ENCODE assay signal across 8 cellular contexts in the genomic region with DNA sequence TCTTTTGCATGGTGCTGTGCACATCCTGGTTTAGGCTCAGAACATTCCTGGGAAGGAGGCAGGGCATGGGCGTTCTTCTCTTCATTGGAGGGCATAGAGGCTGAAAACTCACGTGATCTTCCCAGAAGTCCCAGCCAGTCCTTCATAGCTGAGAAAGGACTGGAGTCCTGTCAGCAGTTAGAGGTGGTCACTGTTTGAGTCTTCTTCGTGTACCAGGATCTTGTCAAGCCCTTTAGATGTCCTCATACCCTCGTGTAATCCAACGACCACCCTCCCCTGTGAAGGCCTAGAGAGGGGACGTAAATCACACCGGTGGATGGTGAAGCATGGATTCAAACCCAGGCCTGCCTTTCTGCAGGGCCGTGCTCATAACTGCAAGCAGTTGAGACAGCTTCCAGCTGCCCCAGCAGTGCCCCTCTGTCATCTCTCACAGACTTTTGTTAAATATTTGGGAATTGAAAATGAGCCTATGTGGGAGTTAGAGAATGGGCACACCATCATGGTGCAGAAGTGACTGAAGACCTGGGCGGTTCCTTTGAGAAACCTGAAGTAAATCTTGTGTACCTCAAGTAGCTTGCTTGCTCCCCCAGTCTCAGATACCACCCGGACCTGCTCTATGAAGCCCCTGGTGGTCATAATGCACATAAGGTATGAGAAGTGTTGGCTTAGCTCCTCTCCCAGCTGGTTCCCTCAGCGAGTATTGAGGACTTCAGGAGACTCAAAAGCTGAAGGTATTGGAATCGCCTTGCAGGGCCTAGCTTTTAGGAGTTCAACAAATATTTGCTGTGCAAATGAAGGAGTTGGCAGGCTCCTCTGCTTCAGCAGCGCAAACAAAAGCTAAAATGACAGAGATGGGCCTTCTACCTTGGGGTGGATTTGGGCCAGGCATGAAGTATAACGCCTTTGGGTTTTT. TPM values are rescaled to one million over a fixed set of nuclear protein-coding genes. Genes with fewer than 3 reads are reported as not detected.
DNase-seq lines count a peak whose midpoint lies in the region; ATAC-seq and TF ChIP-seq lines count a peak whose summit lies in the region.

No MANE protein-coding gene starts in this region.

- peak overlapping the region; percentile 80 for H3K4me3 ChIP-seq in HUES48 (ENCODE audit: low read depth, low read length)
- peak overlapping the region; percentile 68 for H3K4me3 ChIP-seq in SU-DHL-6 (ENCODE audit: insufficient read depth, low read length, poor library complexity, severe bottlenecking)
- H3K4me3 ChIP-seq in body of pancreas: peak overlapping the region; percentile 79 to 90
- H3K4me3 ChIP-seq in lung: peak overlapping the region; percentile 33

- H3K4me2 ChIP-seq in SU-DHL-6 (ENCODE audit: low read depth, low read length, poor library complexity, severe bottlenecking): peak overlapping the region; percentile 67

- peak; percentile 68 for TF ChIP-seq CTCF in SU-DHL-6 (IDR thresholded peaks at IDR 0.05; ENCODE audit: insufficient read depth, low read length, poor library complexity, severe bottlenecking)
- peak in 5 of 7 experiments; percentile 16 to 49 (median 44) for TF ChIP-seq CTCF in body of pancreas (IDR thresholded peaks at IDR 0.05)
- peak; percentile 12 for TF ChIP-seq CTCF in lung (IDR thresholded peaks at IDR 0.05; ENCODE audit: control extremely low read depth, extremely low read depth)

- H3K9me2 ChIP-seq in SU-DHL-6 (replicated peaks; ENCODE audit: insufficient read depth, low read length): no peaks in the 10 kb centered on the region

- peaks cover 6% of the 10 kb centered on the region; the same call in 1 of the 2 replicates for H3K9me3 ChIP-seq in HUES48 (ENCODE audit: control insufficient read depth, insufficient read depth, low read length)
- no peaks in the 10 kb centered on the region for H3K9me3 ChIP-seq in SU-DHL-6 (ENCODE audit: insufficient read depth, low read length)
- H3K9me3 ChIP-seq in body of pancreas: peaks cover 0 to 7% (median 0%) of the 10 kb centered on the region in 3 donors
- no peaks in the 10 kb centered on the region for H3K9me3 ChIP-seq in lung (ENCODE audit: control insufficient read depth in 2 of 2, insufficient read depth in 1 of 2, low read length in 1 of 2)

- in situ Hi-C loops in G401 (cut with HindIII; ENCODE audit: low sequenced_read_pairs): no loop called here

- H3K27me3 ChIP-seq in HUES48 (ENCODE audit: control insufficient read depth, insufficient read depth, low read length): peaks cover 35% of the 10 kb centered on the region
- no peaks in the 10 kb centered on the region for H3K27me3 ChIP-seq in SU-DHL-6 (ENCODE audit: low read length)
- H3K27me3 ChIP-seq in body of pancreas: no peaks in the 10 kb centered on the region
- H3K27me3 ChIP-seq in lung (ENCODE audit: control insufficient read depth, insufficient read depth): no peaks in the 10 kb centered on the region

- ATAC-seq in body of pancreas: peak; percentile 64
- ATAC-seq in lung (ENCODE audit: insufficient read depth, low FRiP score): no peak

- H3K27ac ChIP-seq in HUES48 (ENCODE audit: low read depth, low read length): no peak overlapping the region
- H3K27ac ChIP-seq in SU-DHL-6 (ENCODE audit: low read depth, low read length): no peak overlapping the region
- H3K27ac ChIP-seq in body of pancreas: peak overlapping the region; percentile 70 to 93 (median 90)
- H3K27ac ChIP-seq in lung (ENCODE audit: low read depth in 1 of 2, low read length in 1 of 2): peak overlapping the region in 1 of 2 donors; percentile 94

- peaks cover 4% of the 10 kb centered on the region; the same call in 1 of the 2 replicates for H3F3A ChIP-seq in SU-DHL-6 (ENCODE audit: insufficient read depth)

- intact Hi-C loops in body of pancreas (cut with DNase I): no loop called here

- DNase-seq in G401 (ENCODE audit: low spot score) (peak; percentile 19), body of pancreas (peak; percentile 46 to 73 (median 64)), lung (ENCODE audit: low spot score) (peak; percentile 40), NOMO-1 treated with DMSO at 0.1 percent for 48 hours (lab: John Stamatoyannopoulos, UW; ENCODE audit: unreplicated experiment) (no peak), amniotic stem cell (lab: John Stamatoyannopoulos, UW) (no peak)
- DNase-seq in stimulated activated naive CD4-positive, alpha-beta T cell treated with Interleukin-2 at 50 U/mL for 16 hours (lab: John Stamatoyannopoulos, UW): peak; percentile 20

- no peak for TF ChIP-seq POLR2A in body of pancreas (IDR thresholded peaks at IDR 0.05)

- H3K4me1 ChIP-seq in HUES48 (ENCODE audit: control insufficient read depth, insufficient read depth, low read length) (peaks cover 19% of the 10 kb centered on the region), body of pancreas (peaks cover 56% of the 10 kb centered on the region), lung (ENCODE audit: control insufficient read depth in 2 of 2, insufficient read depth in 2 of 2, low read length in 2 of 2) (peaks cover 0 to 5% of the 10 kb centered on the region in 2 donors)

- H3K9ac ChIP-seq in HUES48 (ENCODE audit: low read depth, low read length): no peak overlapping the region
- H3K9ac ChIP-seq in SU-DHL-6 (ENCODE audit: low read length): peak overlapping the region; percentile 63

- H2AFZ ChIP-seq in SU-DHL-6 (ENCODE audit: low read depth, low read length, severe bottlenecking): peak overlapping the region; percentile 81

- WGBS in body of pancreas, 2 donors: 26% methylated on average over 14 of the region's 14 CpGs
- WGBS in lung, 2 donors: 41 to 49% methylated on average over 14 of the region's 14 CpGs

- H3K36me3 ChIP-seq in HUES48 (ENCODE audit: control insufficient read depth, insufficient read depth, low read length) (no peaks in the 10 kb centered on the region), SU-DHL-6 (ENCODE audit: low read length) (no peaks in the 10 kb centered on the region), body of pancreas (replicated peaks in 1 of 2; ENCODE audit: insufficient read depth in 1 of 2, low read depth in 2 of 2) (no peaks in the 10 kb centered on the region), lung (ENCODE audit: control insufficient read depth in 2 of 2, insufficient read depth in 2 of 2, low read length in 2 of 2) (no peaks in the 10 kb centered on the region)

- H3K79me2 ChIP-seq in SU-DHL-6 (ENCODE audit: insufficient read depth, low read length): no peaks in the 10 kb centered on the region

- H4K20me1 ChIP-seq in SU-DHL-6 (ENCODE audit: low read depth, low read length): no peaks in the 10 kb centered on the region

RNA-seq across cellular contexts. Expression of gene CMTM8, which starts 1.4 kb away (rescaled TPM):
- 3.1 and 6.6 TPM in 2 replicates for total RNA-seq in G401 (2014; rRNA removed; shearing (Covaris generic))
- total RNA-seq in body of pancreas (10 to 100 TPM; 22.7 to 31.4 TPM), lung (10 to 100 TPM; 15.2 to 17.0 TPM)
- polyA plus RNA-seq in lung: 10 to 100 TPM; 16.6 to 24.5 TPM

Comparison
In these comparisons a context has a peak if more than half of its experiments do, and no peak if none do; other contexts are left out.
1. DNase-seq: peak in G401 (single experiment), body of pancreas (4 of 4), lung (single experiment) and stimulated activated naive CD4-positive, alpha-beta T cell treated with Interleukin-2 at 50 U/mL for 16 hours (single experiment); none in NOMO-1 treated with DMSO at 0.1 percent for 48 hours (single experiment) and amniotic stem cell (single experiment).
2. H3K27ac ChIP-seq: peak in body of pancreas (4 of 4); none in HUES48 (single experiment) and SU-DHL-6 (single experiment).
3. H3K4me3 ChIP-seq: peak in every context shown above with its lines; median percentile 84 in body of pancreas; 80 in HUES48; 68 in SU-DHL-6; 33 in lung.
4. CTCF ChIP-seq: peak in every context shown above with its lines; median percentile 68 in SU-DHL-6; 44 in body of pancreas; 12 in lung.